In genomic region chr3:47661121-47661752, GRCh38 we compare ENCODE assay signal across 14 cellular contexts.
DNase-seq lines count a peak whose midpoint lies in the region; ATAC-seq and TF ChIP-seq lines count a peak whose summit lies in the region.
"Had no signal": no experiment of that assay in that cellular context is flagged by ENCODE, and none has a peak within 500 bp of the region (broad histone marks: within the 10 kb centered on the region; RNA-seq: fewer than 3 reads in every experiment).

No MANE protein-coding gene starts in this region.

- CTCF ChIA-PET in Calu3 (lab: Charles Lee), result interaction anchor here (0.8 to 1.2 kb wide), 2 partner anchors 138 to 463 kb away, joined by 4 to 12 read pairs; no protein-coding TSS in a partner anchor

- H3K9me3 ChIP-seq in osteoblast (ENCODE audit: low read depth, low read length), result no peaks in the 10 kb centered on the region
- H3K9me3 ChIP-seq in suprapubic skin, result no peaks in the 10 kb centered on the region

- DNase-seq in Calu3, result peak; percentile 4
- peak; percentile 18 for DNase-seq in NB4 (ENCODE audit: low read depth)
- DNase-seq in dermis blood vessel endothelial cell, result peak; percentile 36
- DNase-seq in osteoblast (ENCODE audit: insufficient read length, low spot score, missing footprints), result peak; percentile 92
- no peak for DNase-seq in ecto neural progenitor cell (ENCODE audit: low spot score)
- DNase-seq in suprapubic skin (ENCODE audit: low spot score in 2 of 2), result no peak
- DNase-seq in stimulated activated CD4-positive, alpha-beta T cell treated with anti-CD3 and anti-CD28 coated beads, Interleukin-2, amount 100 ng/mL, for 48 hours, result no peak
- DNase-seq: activated naive CD4-positive, alpha-beta T cell treated with anti-CD3 and anti-CD28 coated beads, Interleukin-2, amount 50 U/mL, for 16 hours; NCI-H146 had no signal

- H2AFZ ChIP-seq in osteoblast (ENCODE audit: low read length), result no peak overlapping the region

- TF ChIP-seq EP300 in suprapubic skin (IDR thresholded peaks at IDR 0.05), result no peak

- H3K36me3 Mint-ChIP-seq in Calu3 (ENCODE audit: insufficient read depth, unreplicated experiment), result peaks cover 26% of the 10 kb centered on the region
- peaks cover 69% of the 10 kb centered on the region for H3K36me3 Mint-ChIP-seq in stimulated activated memory B cell treated with anti-CD40 and anti-IgM and Interleukin-4, amounts not matched to agents 10 μg/mL and 1 μg/mL and 100 μg/mL, for 72 hours

- no peaks in the 10 kb centered on the region for H3K4me1 Mint-ChIP-seq in Calu3 (ENCODE audit: low read depth, unreplicated experiment)
- no peaks in the 10 kb centered on the region for H3K4me1 Mint-ChIP-seq in stimulated activated memory B cell treated with anti-CD40 and anti-IgM and Interleukin-4, amounts not matched to agents 10 μg/mL and 1 μg/mL and 100 μg/mL, for 72 hours
- H3K4me1 Mint-ChIP-seq: stimulated activated effector memory CD8-positive, alpha-beta T cell treated with anti-CD3 and anti-CD28 coated beads, Interleukin-12 subunit alpha, Interleukin-12 subunit beta, amount 100 ng/mL, for 72 hours had no signal

- H3K79me2 ChIP-seq in osteoblast (ENCODE audit: insufficient read depth, low read length), result peaks cover 11% of the 10 kb centered on the region

- no peaks in the 10 kb centered on the region for H3K9me3 Mint-ChIP-seq in Calu3 (ENCODE audit: low read depth, unreplicated experiment)
- H3K9me3 Mint-ChIP-seq in stimulated activated memory B cell treated with anti-CD40 and anti-IgM and Interleukin-4, amounts not matched to agents 10 μg/mL and 1 μg/mL and 100 μg/mL, for 72 hours, result no peaks in the 10 kb centered on the region
- H3K9me3 Mint-ChIP-seq: stimulated activated effector memory CD8-positive, alpha-beta T cell treated with anti-CD3 and anti-CD28 coated beads, Interleukin-12 subunit alpha, Interleukin-12 subunit beta, amount 100 ng/mL, for 72 hours had no signal

- no peaks in the 10 kb centered on the region for H3K27me3 ChIP-seq in osteoblast (ENCODE audit: insufficient read depth, low read length)
- no peaks in the 10 kb centered on the region for H3K27me3 ChIP-seq in suprapubic skin

- WGBS in suprapubic skin, result 38% methylated on average over 5 of the region's 5 CpGs

- no peak overlapping the region for H3K4me3 ChIP-seq in NB4 (ENCODE audit: low read depth, low read length)
- no peak overlapping the region for H3K4me3 ChIP-seq in osteoblast (ENCODE audit: insufficient read depth, low read length)
- no peak overlapping the region for H3K4me3 ChIP-seq in suprapubic skin
- H3K4me3 ChIP-seq: skin epidermis had no signal

- no peak for TF ChIP-seq POLR2A in NB4 (IDR thresholded peaks at IDR 0.05; ENCODE audit: extremely low read depth, insufficient read length)
- TF ChIP-seq POLR2A in suprapubic skin (IDR thresholded peaks at IDR 0.05), result no peak

- H3K4me1 ChIP-seq in osteoblast (ENCODE audit: insufficient read depth, low read length), result peaks cover 6% of the 10 kb centered on the region
- no peaks in the 10 kb centered on the region for H3K4me1 ChIP-seq in suprapubic skin

- H3K4me2 ChIP-seq in osteoblast (ENCODE audit: insufficient read depth, low read length), result no peak overlapping the region

- peaks cover 12% of the 10 kb centered on the region for H4K20me1 ChIP-seq in osteoblast (ENCODE audit: insufficient read depth, low read length)

- no peak for ATAC-seq in stimulated activated memory B cell treated with anti-CD40 and anti-IgM and Interleukin-4, amounts not matched to agents 10 μg/mL and 1 μg/mL and 100 μg/mL, for 72 hours
- ATAC-seq: HCT116; stimulated activated effector memory CD8-positive, alpha-beta T cell treated with anti-CD3 and anti-CD28 coated beads, Interleukin-12 subunit alpha, Interleukin-12 subunit beta, amount 100 ng/mL, for 72 hours had no signal

- TF ChIP-seq CTCF in Calu3 (IDR thresholded peaks at IDR 0.05; ENCODE audit: unreplicated experiment) (no peak), NB4 (IDR thresholded peaks at IDR 0.05; ENCODE audit: low read depth, low read length) (no peak), osteoblast (IDR thresholded peaks at IDR 0.05; ENCODE audit: extremely low read depth, low read depth, low read length) (no peak), suprapubic skin (IDR thresholded peaks at IDR 0.05) (no peak)

- no TSS peak for BruUV-seq in Calu3 (replicated peaks; lab: Mats Ljungman, UMichigan)

- intact Hi-C loops in Calu3 (cut with micrococcal nuclease; ENCODE audit: unreplicated experiment), result no loop called here

- no peak overlapping the region for H3K27ac ChIP-seq in osteoblast (ENCODE audit: low read depth, low read length)
- no peak overlapping the region for H3K27ac ChIP-seq in suprapubic skin
- H3K27ac ChIP-seq: epithelial cell of prostate, skin epidermis had no signal

- peaks cover 11% of the 10 kb centered on the region for H3K36me3 ChIP-seq in osteoblast (ENCODE audit: insufficient read depth, low read length)
- peaks cover 46% of the 10 kb centered on the region for H3K36me3 ChIP-seq in suprapubic skin

- no peak overlapping the region for H3K4me3 Mint-ChIP-seq in Calu3 (ENCODE audit: low read depth, unreplicated experiment)
- H3K4me3 Mint-ChIP-seq in stimulated activated memory B cell treated with anti-CD40 and anti-IgM and Interleukin-4, amounts not matched to agents 10 μg/mL and 1 μg/mL and 100 μg/mL, for 72 hours, result no peak overlapping the region
- H3K4me3 Mint-ChIP-seq: stimulated activated effector memory CD8-positive, alpha-beta T cell treated with anti-CD3 and anti-CD28 coated beads, Interleukin-12 subunit alpha, Interleukin-12 subunit beta, amount 100 ng/mL, for 72 hours had no signal

- H3K27me3 Mint-ChIP-seq in Calu3 (ENCODE audit: unreplicated experiment), result no peaks in the 10 kb centered on the region
- H3K27me3 Mint-ChIP-seq in stimulated activated memory B cell treated with anti-CD40 and anti-IgM and Interleukin-4, amounts not matched to agents 10 μg/mL and 1 μg/mL and 100 μg/mL, for 72 hours, result no peaks in the 10 kb centered on the region

- no peak overlapping the region for H3K27ac Mint-ChIP-seq in Calu3 (ENCODE audit: unreplicated experiment)
- no peak overlapping the region for H3K27ac Mint-ChIP-seq in stimulated activated memory B cell treated with anti-CD40 and anti-IgM and Interleukin-4, amounts not matched to agents 10 μg/mL and 1 μg/mL and 100 μg/mL, for 72 hours
- H3K27ac Mint-ChIP-seq: stimulated activated effector memory CD8-positive, alpha-beta T cell treated with anti-CD3 and anti-CD28 coated beads, Interleukin-12 subunit alpha, Interleukin-12 subunit beta, amount 100 ng/mL, for 72 hours had no signal

Comparison
In these comparisons a context has a peak if more than half of its experiments do, and no peak if none do; other contexts are left out.
1. DNase-seq: peak in Calu3 (single experiment), NB4 (single experiment), dermis blood vessel endothelial cell (single experiment) and osteoblast (single experiment); none in ecto neural progenitor cell (single experiment), suprapubic skin (0 of 2) and stimulated activated CD4-positive, alpha-beta T cell treated with anti-CD3 and anti-CD28 coated beads, Interleukin-2, amount 100 ng/mL, for 48 hours (0 of 2).